Comparison of ENCODE assay signal across 2 cellular contexts in the genomic region with DNA sequence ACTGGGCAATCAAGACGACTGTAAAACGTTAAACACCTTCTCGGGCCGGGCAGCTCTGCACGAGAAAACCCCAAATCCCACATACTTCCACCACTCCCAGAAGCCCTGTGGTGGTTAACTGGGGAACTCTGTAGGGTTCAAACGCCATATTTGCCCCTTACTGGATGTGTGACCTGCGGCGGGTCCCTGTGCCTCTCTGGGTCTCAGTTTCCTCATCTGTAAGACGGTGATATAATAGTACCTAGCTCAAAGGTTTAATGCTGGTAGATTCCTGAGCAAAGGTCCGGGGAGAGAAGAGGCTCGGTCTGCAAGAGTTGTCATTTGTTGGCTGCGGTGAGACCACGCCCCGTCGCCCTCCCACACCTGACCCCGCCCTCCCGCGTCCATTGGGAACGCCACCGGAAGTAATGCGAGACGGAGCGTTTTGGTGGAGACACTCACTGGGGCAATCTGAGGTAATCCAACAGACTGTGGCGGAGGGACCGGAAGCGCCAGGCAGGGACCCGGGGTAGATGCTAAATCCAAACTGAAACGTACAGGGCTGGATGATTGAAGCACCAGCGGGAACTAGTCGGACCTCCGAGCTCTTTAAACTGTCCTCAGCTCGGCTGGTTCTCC.
TF ChIP-seq lines count a peak whose summit lies in the region.

No MANE protein-coding gene starts in this region.

TF ChIP-seq in HCT116, 20 proteins besides CTCF, POLR2A, EP300 and RAD21 (continued from another document):
- TF ChIP-seq, protein P1, sequence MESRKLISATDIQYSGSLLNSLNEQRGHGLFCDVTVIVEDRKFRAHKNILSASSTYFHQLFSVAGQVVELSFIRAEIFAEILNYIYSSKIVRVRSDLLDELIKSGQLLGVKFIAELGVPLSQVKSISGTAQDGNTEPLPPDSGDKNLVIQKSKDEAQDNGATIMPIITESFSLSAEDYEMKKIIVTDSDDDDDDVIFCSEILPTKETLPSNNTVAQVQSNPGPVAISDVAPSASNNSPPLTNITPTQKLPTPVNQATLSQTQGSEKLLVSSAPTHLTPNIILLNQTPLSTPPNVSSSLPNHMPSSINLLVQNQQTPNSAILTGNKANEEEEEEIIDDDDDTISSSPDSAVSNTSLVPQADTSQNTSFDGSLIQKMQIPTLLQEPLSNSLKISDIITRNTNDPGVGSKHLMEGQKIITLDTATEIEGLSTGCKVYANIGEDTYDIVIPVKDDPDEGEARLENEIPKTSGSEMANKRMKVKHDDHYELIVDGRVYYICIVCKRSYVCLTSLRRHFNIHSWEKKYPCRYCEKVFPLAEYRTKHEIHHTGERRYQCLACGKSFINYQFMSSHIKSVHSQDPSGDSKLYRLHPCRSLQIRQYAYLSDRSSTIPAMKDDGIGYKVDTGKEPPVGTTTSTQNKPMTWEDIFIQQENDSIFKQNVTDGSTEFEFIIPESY (IDR thresholded peaks at IDR 0.05; ENCODE audit: extremely low read depth, insufficient replicate concordance, low read length), result peak; percentile 62
- TF ChIP-seq YY1 (IDR thresholded peaks at IDR 0.05; ENCODE audit: extremely low read depth, insufficient replicate concordance, low read depth, low read length) (peak; percentile 88), SRF (IDR thresholded peaks at IDR 0.05; ENCODE audit: low read depth) (no peak), ZNF274 (IDR thresholded peaks at IDR 0.05; ENCODE audit: low read depth, low read length) (no peak), POLR2AphosphoS5 (IDR thresholded peaks at IDR 0.05; ENCODE audit: low read depth, low read length) (peak; percentile 93)

TF ChIP-seq in neural cell, 6 proteins besides CTCF, POLR2A, EP300 and RAD21 (continued from another document):
- TF ChIP-seq SMC3 (conservative IDR thresholded peaks at IDR 0.05; ENCODE audit: poor library complexity), result no peak
- no peak for TF ChIP-seq TAF1 (IDR thresholded peaks at IDR 0.05; ENCODE audit: low read depth)
- no peak for TF ChIP-seq EZH2 (IDR thresholded peaks at IDR 0.05; ENCODE audit: borderline replicate concordance, insufficient read depth, low read length, poor library complexity, severe bottlenecking)
